ENCODE assay signal across 8 cellular contexts in the genomic region with DNA sequence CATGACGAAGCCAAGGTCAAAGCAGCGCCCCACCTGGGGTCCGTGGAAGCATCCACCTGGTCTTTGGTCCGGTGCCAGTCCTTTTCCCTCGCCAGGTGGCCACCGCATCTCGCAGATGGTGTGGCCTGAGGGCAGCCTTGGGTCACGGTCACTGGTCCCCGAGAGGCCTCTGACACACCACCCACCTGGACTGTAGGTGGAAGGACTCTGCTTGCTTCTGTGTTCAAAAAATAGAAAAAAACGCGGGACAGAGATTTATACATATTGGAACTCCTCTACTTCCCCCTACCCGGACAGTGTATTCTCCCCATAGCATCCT. TPM values are rescaled to one million over a fixed set of nuclear protein-coding genes. Genes with fewer than 3 reads are reported as not detected.
A peak's percentile ranks its signal among the peaks of the same experiment; 100 is the strongest.
DNase-seq lines count a peak whose midpoint lies in the region; ATAC-seq lines count a peak whose summit lies in the region.

No MANE protein-coding gene starts in this region.

- H3K27ac Mint-ChIP-seq in activated T-helper 2 cell treated with anti-CD3 and anti-CD28 coated beads, Interferon-gamma antibody, Interleukin-2, Interleukin-4, amounts not matched to agents 10 μg/mL and 5 μg/mL and 100 μg/mL, durations not matched to agents 14 hours and 24 hours and 36 hours: peak overlapping the region; percentile 50

- H3K27me3 Mint-ChIP-seq in activated T-helper 2 cell treated with anti-CD3 and anti-CD28 coated beads, Interferon-gamma antibody, Interleukin-2, Interleukin-4, amounts not matched to agents 10 μg/mL and 5 μg/mL and 100 μg/mL, durations not matched to agents 14 hours and 24 hours and 36 hours (ENCODE audit: low read depth): no peaks in the 10 kb centered on the region

- no peak overlapping the region for H3K27ac ChIP-seq in mesendoderm (ENCODE audit: low read depth, low read length)

- H3K4me3 Mint-ChIP-seq in activated T-helper 2 cell treated with anti-CD3 and anti-CD28 coated beads, Interferon-gamma antibody, Interleukin-2, Interleukin-4, amounts not matched to agents 10 μg/mL and 5 μg/mL and 100 μg/mL, durations not matched to agents 14 hours and 24 hours and 36 hours (ENCODE audit: low read depth): peak overlapping the region; percentile 98

- H3K9me3 Mint-ChIP-seq in activated T-helper 2 cell treated with anti-CD3 and anti-CD28 coated beads, Interferon-gamma antibody, Interleukin-2, Interleukin-4, amounts not matched to agents 10 μg/mL and 5 μg/mL and 100 μg/mL, durations not matched to agents 14 hours and 24 hours and 36 hours: no peaks in the 10 kb centered on the region

- ATAC-seq in GM18517 (IDR thresholded peaks at IDR 0.05; ENCODE audit: unreplicated experiment) (peak; percentile 42), HG02885 (IDR thresholded peaks at IDR 0.05; ENCODE audit: poor library complexity, unreplicated experiment) (peak; percentile 24)

- no peak overlapping the region for H3K18ac ChIP-seq in mesendoderm (ENCODE audit: low read length)

- H2AK5ac ChIP-seq in mesendoderm (ENCODE audit: low read length): no peak overlapping the region

- H3K4me3 ChIP-seq in mesendoderm (ENCODE audit: low read length): no peak overlapping the region

- H3K4me2 ChIP-seq in mesendoderm (ENCODE audit: low read length): peak overlapping the region; percentile 60

- no peaks in the 10 kb centered on the region for H3K79me1 ChIP-seq in mesendoderm (ENCODE audit: low read length)

- no peak overlapping the region for H2BK120ac ChIP-seq in mesendoderm (ENCODE audit: low read depth, low read length)

- DNase-seq in activated T-helper 2 cell treated with anti-CD3 and anti-CD28 coated beads, Interferon-gamma antibody, Interleukin-2, Interleukin-4, amounts not matched to agents 10 μg/mL and 5 μg/mL and 100 μg/mL, durations not matched to agents 14 hours and 24 hours and 36 hours (ENCODE audit: low spot score): no peak
- DNase-seq in mesendoderm (no peak), NK-92 (lab: John Stamatoyannopoulos, UW; ENCODE audit: unreplicated experiment) (no peak), NCI-H748 treated with DMSO at 0.1 percent for 48 hours (lab: John Stamatoyannopoulos, UW) (no peak), NOMO-1 treated with DMSO at 0.1 percent for 48 hours (lab: John Stamatoyannopoulos, UW; ENCODE audit: unreplicated experiment) (no peak)
- no peak for DNase-seq in NK-92 treated with Interleukin-12 subunit alpha and Interleukin-12 subunit beta, amount 100 ng/mL, for 24 hours (lab: John Stamatoyannopoulos, UW)

- no peak overlapping the region for H4K8ac ChIP-seq in mesendoderm (ENCODE audit: low read depth, low read length)

- no peak overlapping the region for H4K5ac ChIP-seq in mesendoderm (ENCODE audit: low read length)

- H3K56ac ChIP-seq in mesendoderm (ENCODE audit: low read length): peak overlapping the region; percentile 81

- peaks cover 11% of the 10 kb centered on the region for H3K36me3 Mint-ChIP-seq in activated T-helper 2 cell treated with anti-CD3 and anti-CD28 coated beads, Interferon-gamma antibody, Interleukin-2, Interleukin-4, amounts not matched to agents 10 μg/mL and 5 μg/mL and 100 μg/mL, durations not matched to agents 14 hours and 24 hours and 36 hours (ENCODE audit: low read depth)

- H3K27me3 ChIP-seq in mesendoderm (ENCODE audit: insufficient read depth, low read length, poor library complexity): no peaks in the 10 kb centered on the region

- no peak overlapping the region for H3K4ac ChIP-seq in mesendoderm (ENCODE audit: low read depth, low read length)

- H3K79me2 ChIP-seq in mesendoderm (ENCODE audit: control insufficient read depth, insufficient read depth, low read length): peaks cover 8% of the 10 kb centered on the region

- intact Hi-C loops in activated T-helper 2 cell treated with anti-CD3 and anti-CD28 coated beads, Interferon-gamma antibody, Interleukin-2, Interleukin-4, amounts not matched to agents 10 μg/mL and 5 μg/mL and 100 μg/mL, durations not matched to agents 14 hours and 24 hours and 36 hours (cut with micrococcal nuclease): loop anchor here (1.0 to 5.0 kb wide), 2 partner anchors 8 to 95 kb away; no protein-coding TSS in a partner anchor

- peaks cover 49% of the 10 kb centered on the region for H3K4me1 Mint-ChIP-seq in activated T-helper 2 cell treated with anti-CD3 and anti-CD28 coated beads, Interferon-gamma antibody, Interleukin-2, Interleukin-4, amounts not matched to agents 10 μg/mL and 5 μg/mL and 100 μg/mL, durations not matched to agents 14 hours and 24 hours and 36 hours (ENCODE audit: low read depth)

- H3K4me1 ChIP-seq in mesendoderm (ENCODE audit: control insufficient read depth, low read depth, low read length): peaks cover 2% of the 10 kb centered on the region

- no peak overlapping the region for H2BK15ac ChIP-seq in mesendoderm (replicated peaks; ENCODE audit: low read depth)

- peak overlapping the region; percentile 43 for H2BK5ac ChIP-seq in mesendoderm (ENCODE audit: low read length)

- peak overlapping the region; percentile 69 for H3K9ac ChIP-seq in mesendoderm (ENCODE audit: low read length)

- no peaks in the 10 kb centered on the region for H3K36me3 ChIP-seq in mesendoderm (ENCODE audit: control insufficient read depth, insufficient read depth, low read length)

- no peak overlapping the region for H3K23ac ChIP-seq in mesendoderm (ENCODE audit: low read length)

- no CpG with 5 or more reads among the region's 12 CpGs for WGBS in mesendoderm (ENCODE audit: extremely low coverage, insufficient coverage, low lambda C conversion rate)

RNA-seq across cellular contexts. Expression of a gene that starts 0.5 kb away (rescaled TPM):
- total RNA-seq in activated T-helper 2 cell treated with anti-CD3 and anti-CD28 coated beads, Interferon-gamma antibody, Interleukin-2, Interleukin-4, amounts not matched to agents 10 μg/mL and 5 μg/mL and 100 μg/mL, durations not matched to agents 14 hours and 24 hours and 36 hours: 8.9 and 10.5 TPM in 2 replicates
- 8.6 TPM for polyA plus RNA-seq in mesendoderm (2013, experiment 1 of 2)
- polyA plus RNA-seq in mesendoderm (2013, experiment 2 of 2): 9.5 TPM
